In the genomic region with DNA sequence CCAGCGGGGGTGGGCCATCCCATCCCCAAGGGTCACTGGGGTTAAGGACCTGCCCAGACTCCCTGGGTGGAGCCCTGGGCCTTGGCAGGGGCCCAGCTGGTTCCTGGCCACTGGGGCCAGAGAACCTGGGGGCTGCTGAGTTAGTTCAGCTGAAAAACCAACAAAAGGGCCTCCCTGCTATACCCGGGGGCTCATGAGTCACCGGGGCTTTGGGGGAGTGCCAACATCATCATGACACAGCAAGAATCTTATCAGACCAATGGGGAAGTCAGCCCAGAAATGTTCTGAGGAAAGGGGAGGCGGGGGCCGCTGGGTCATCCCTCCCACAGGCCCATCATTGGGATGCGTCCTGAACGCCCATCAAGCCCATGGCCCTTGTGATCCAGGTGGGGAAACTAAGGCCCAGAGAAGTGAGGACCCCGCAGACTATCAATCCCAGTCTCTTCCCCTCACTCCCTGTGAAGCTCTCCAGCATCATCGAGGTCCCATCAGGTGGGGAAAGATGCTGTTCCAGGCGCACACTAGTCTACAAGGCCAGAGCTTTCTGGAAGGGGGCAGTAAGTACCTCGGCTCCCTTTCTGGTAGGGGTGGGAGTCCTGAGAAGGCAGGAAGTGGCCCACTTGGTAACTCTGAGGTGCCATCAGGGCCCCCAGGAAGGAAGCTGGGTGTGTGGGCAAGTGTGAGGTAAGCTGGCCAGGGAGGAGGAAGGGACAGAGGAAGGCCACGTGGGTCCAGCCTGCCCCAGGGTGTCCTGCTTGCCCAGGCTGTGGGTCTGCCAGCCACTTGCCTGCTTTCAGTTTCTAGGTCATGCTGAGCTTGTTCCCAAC, we compare ENCODE assay signal across 8 cellular contexts. TPM values are rescaled to one million over a fixed set of nuclear protein-coding genes. Genes with fewer than 3 reads are reported as not detected.
DNase-seq lines count a peak whose midpoint lies in the region; ATAC-seq and TF ChIP-seq lines count a peak whose summit lies in the region.

No MANE protein-coding gene starts in this region.

- no peaks in the 10 kb centered on the region for H3K27me3 ChIP-seq in vagina

- POLR2A ChIA-PET in HEK293T (lab: Yijun Ruan, JAX), result interaction anchor here (1.0 to 1.4 kb wide), 2 partner anchors 52 to 143 kb away, joined by 3 to 4 read pairs; a partner anchor contains a TSS

- no peaks in the 10 kb centered on the region for H3K9me3 ChIP-seq in vagina

- no peak for TF ChIP-seq POLR2A in vagina (IDR thresholded peaks at IDR 0.05)

- CTCF ChIA-PET in HEK293T (lab: Yijun Ruan, JAX), result interaction anchor here (0.8 kb wide), 1 partner anchor 15 kb away, joined by 6 read pairs; no protein-coding TSS in a partner anchor

- peak; percentile 48 to 51 for ATAC-seq in natural killer cell treated with Interleukin-12 subunit alpha and Interleukin-12 subunit beta and Interleukin-15 and Interleukin-18, amount 100 ng/mL, for 72 hours
- ATAC-seq in GM21529 (IDR thresholded peaks at IDR 0.05; ENCODE audit: unreplicated experiment), result no peak

- peak overlapping the region in 2 of 4 donors; percentile 87 to 92 for H3K4me3 Mint-ChIP-seq in IgD-negative memory B cell
- H3K4me3 Mint-ChIP-seq in natural killer cell treated with Interleukin-12 subunit alpha and Interleukin-12 subunit beta and Interleukin-15 and Interleukin-18, amount 100 ng/mL, for 72 hours, result peak overlapping the region; percentile 91

- peak overlapping the region; percentile 87 to 93 (median 87) for H3K27ac Mint-ChIP-seq in IgD-negative memory B cell
- H3K27ac Mint-ChIP-seq in natural killer cell treated with Interleukin-12 subunit alpha and Interleukin-12 subunit beta and Interleukin-15 and Interleukin-18, amount 100 ng/mL, for 72 hours, result peak overlapping the region; percentile 98 to 99

- no peaks in the 10 kb centered on the region for H3K36me3 ChIP-seq in vagina

- no peaks in the 10 kb centered on the region for H3K36me3 Mint-ChIP-seq in IgD-negative memory B cell
- no peaks in the 10 kb centered on the region for H3K36me3 Mint-ChIP-seq in natural killer cell treated with Interleukin-12 subunit alpha and Interleukin-12 subunit beta and Interleukin-15 and Interleukin-18, amount 100 ng/mL, for 72 hours

- H3K4me3 ChIP-seq in AG10803 (ENCODE audit: low read length) (no peak overlapping the region), vagina (no peak overlapping the region)

- intact Hi-C loops in vagina (cut with DNase I), result no loop called here

- TF ChIP-seq CTCF in AG10803 (conservative IDR thresholded peaks at IDR 0.05; ENCODE audit: low read length) (no peak), vagina (IDR thresholded peaks at IDR 0.05) (no peak)

- DNase-seq in AG10803 (ENCODE audit: low read depth) (peak; percentile 85), epithelial cell of prostate (ENCODE audit: low read depth, low spot score) (no peak), vagina (ENCODE audit: extremely low spot score in 2 of 2) (no peak), HEK293T (ENCODE audit: extremely low spot score) (no peak)
- DNase-seq in activated CD4-positive, alpha-beta T cell treated with anti-CD3 and anti-CD28 coated beads, Interleukin-2, amount 50 U/mL, for 48 hours, result peak; percentile 41 to 57
- peak; percentile 70 for DNase-seq in natural killer cell treated with Interleukin-12 subunit alpha and Interleukin-12 subunit beta and Interleukin-15 and Interleukin-18, amount 100 ng/mL, for 72 hours (ENCODE audit: low spot score)

- peaks cover 45% of the 10 kb centered on the region for H3K4me1 ChIP-seq in vagina

- H3K4me1 Mint-ChIP-seq in IgD-negative memory B cell, result peaks cover 8 to 11% (median 11%) of the 10 kb centered on the region in 3 donors
- H3K4me1 Mint-ChIP-seq in natural killer cell treated with Interleukin-12 subunit alpha and Interleukin-12 subunit beta and Interleukin-15 and Interleukin-18, amount 100 ng/mL, for 72 hours (ENCODE audit: low read depth in 2 of 2), result peaks cover 20 to 42% of the 10 kb centered on the region in 2 donors

- no peaks in the 10 kb centered on the region for H3K9me3 Mint-ChIP-seq in IgD-negative memory B cell
- no peaks in the 10 kb centered on the region for H3K9me3 Mint-ChIP-seq in natural killer cell treated with Interleukin-12 subunit alpha and Interleukin-12 subunit beta and Interleukin-15 and Interleukin-18, amount 100 ng/mL, for 72 hours

- no peaks in the 10 kb centered on the region for H3K27me3 Mint-ChIP-seq in IgD-negative memory B cell
- H3K27me3 Mint-ChIP-seq in natural killer cell treated with Interleukin-12 subunit alpha and Interleukin-12 subunit beta and Interleukin-15 and Interleukin-18, amount 100 ng/mL, for 72 hours, result peaks cover 0 to 3% of the 10 kb centered on the region in 2 donors

- H3K27ac ChIP-seq in epithelial cell of prostate (peak overlapping the region; percentile 92), vagina (peak overlapping the region; percentile 81)

TF ChIP-seq in HEK293T, 16 proteins besides CTCF, POLR2A, EP300 and RAD21:
- no peak for TF ChIP-seq ARNT (IDR thresholded peaks at IDR 0.05)
- no peak for TF ChIP-seq SP1 (IDR thresholded peaks at IDR 0.05)
- no peak for TF ChIP-seq FOXM1 (IDR thresholded peaks at IDR 0.05; ENCODE audit: borderline replicate concordance)
- no peak for TF ChIP-seq ELF4 (IDR thresholded peaks at IDR 0.05)
- TF ChIP-seq LEF1 (IDR thresholded peaks at IDR 0.05; ENCODE audit: borderline replicate concordance), result no peak
- no peak for TF ChIP-seq NFRKB (IDR thresholded peaks at IDR 0.05)
- TF ChIP-seq FOXA1 (IDR thresholded peaks at IDR 0.05), result no peak
- no peak for TF ChIP-seq BHLHE40 (IDR thresholded peaks at IDR 0.05; ENCODE audit: borderline replicate concordance)

RNA-seq across cellular contexts. Expression of a gene that starts 4.5 kb away (rescaled TPM):
- 4.8 TPM for polyA plus RNA-seq in IgD-negative memory B cell
- 100 to 1,000 TPM; 115 to 227 TPM for total RNA-seq in natural killer cell treated with Interleukin-12 subunit alpha and Interleukin-12 subunit beta and Interleukin-15 and Interleukin-18, amount 100 ng/mL, for 72 hours
- 86.4 TPM for total RNA-seq in vagina

RNA-seq across cellular contexts. Expression of a gene that starts 5.3 kb away (rescaled TPM):
- polyA plus RNA-seq in IgD-negative memory B cell, result 37.3 TPM
- 10 to 100 TPM; 55.6 to 61.1 TPM for total RNA-seq in natural killer cell treated with Interleukin-12 subunit alpha and Interleukin-12 subunit beta and Interleukin-15 and Interleukin-18, amount 100 ng/mL, for 72 hours
- total RNA-seq in vagina, result 11.8 TPM

RNA-seq across cellular contexts. Expression of a gene that starts 26.1 kb away (rescaled TPM):
- 23.6 TPM for polyA plus RNA-seq in IgD-negative memory B cell
- total RNA-seq in natural killer cell treated with Interleukin-12 subunit alpha and Interleukin-12 subunit beta and Interleukin-15 and Interleukin-18, amount 100 ng/mL, for 72 hours, result 10 to 100 TPM; 28.5 to 41.1 TPM
- total RNA-seq in vagina, result 59.9 TPM

RNA-seq across cellular contexts. Expression of a gene that starts 42.8 kb away (rescaled TPM):
- polyA plus RNA-seq in IgD-negative memory B cell, result not detected
- not detected for total RNA-seq in natural killer cell treated with Interleukin-12 subunit alpha and Interleukin-12 subunit beta and Interleukin-15 and Interleukin-18, amount 100 ng/mL, for 72 hours
- total RNA-seq in vagina, result not detected

RNA-seq across cellular contexts. Expression of a gene that starts 51.7 kb away (rescaled TPM):
- polyA plus RNA-seq in IgD-negative memory B cell, result 54.9 TPM
- total RNA-seq in natural killer cell treated with Interleukin-12 subunit alpha and Interleukin-12 subunit beta and Interleukin-15 and Interleukin-18, amount 100 ng/mL, for 72 hours, result 10 to 100 TPM; 22.1 to 30.7 TPM
- 28.2 TPM for total RNA-seq in vagina

Comparison
In these comparisons a context has a peak if more than half of its experiments do, and no peak if none do; other contexts are left out.
1. DNase-seq: peak in AG10803 (single experiment), activated CD4-positive, alpha-beta T cell treated with anti-CD3 and anti-CD28 coated beads, Interleukin-2, amount 50 U/mL, for 48 hours (2 of 2) and natural killer cell treated with Interleukin-12 subunit alpha and Interleukin-12 subunit beta and Interleukin-15 and Interleukin-18, amount 100 ng/mL, for 72 hours (single experiment); none in epithelial cell of prostate (single experiment), vagina (0 of 2) and HEK293T (single experiment).